In the genomic region with DNA sequence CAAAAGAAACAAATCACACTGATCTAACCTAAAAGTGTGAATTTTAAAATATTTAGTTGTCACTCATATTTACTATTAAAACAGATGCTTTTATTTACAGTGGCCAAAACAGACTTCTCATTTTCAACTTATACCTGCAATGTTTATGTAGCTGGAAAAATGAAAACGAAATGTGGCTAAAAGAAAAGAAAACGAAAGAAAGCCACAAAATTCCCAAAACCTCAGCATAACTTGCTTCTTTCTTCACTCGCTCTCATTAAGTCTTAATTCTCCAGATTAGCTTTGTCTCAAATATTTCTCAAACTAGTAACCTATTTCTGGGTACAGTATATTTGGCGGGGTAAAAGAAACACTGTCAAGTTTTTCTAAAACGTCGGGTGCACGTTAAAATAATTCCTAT, we compare ENCODE assay signal across 8 cellular contexts. TPM values are rescaled to one million over a fixed set of nuclear protein-coding genes. Genes with fewer than 3 reads are reported as not detected.
DNase-seq lines count a peak whose midpoint lies in the region; ATAC-seq and TF ChIP-seq lines count a peak whose summit lies in the region.

No MANE protein-coding gene starts in this region.

- under 1% methylated on average over 7 of the region's 7 CpGs for WGBS in prostate gland

- intact Hi-C loops in prostate gland (cut with DNase I) = loop anchor here (5.0 to 10.0 kb wide), 3 partner anchors 97 to 577 kb away; a partner anchor contains a TSS

- no peaks in the 10 kb centered on the region for H4K20me1 ChIP-seq in fibroblast of lung (ENCODE audit: control insufficient read depth, extremely low read depth, insufficient read depth, low read length)

- peak overlapping the region; percentile 73 for H3K4me2 ChIP-seq in fibroblast of lung (ENCODE audit: extremely low read depth, insufficient read depth, low read length)

- peaks cover 14% of the 10 kb centered on the region for H3K4me1 ChIP-seq in ES-I3 (ENCODE audit: insufficient read depth, low read length)
- peaks cover 11% of the 10 kb centered on the region for H3K4me1 ChIP-seq in SJSA1 (replicated peaks)
- peaks cover 2% of the 10 kb centered on the region for H3K4me1 ChIP-seq in fibroblast of lung (ENCODE audit: control insufficient read depth, extremely low read depth, insufficient read depth, low read length)
- H3K4me1 ChIP-seq in prostate gland (replicated peaks) = no peaks in the 10 kb centered on the region

- TF ChIP-seq CTCF in fibroblast of lung (conservative IDR thresholded peaks at IDR 0.05 in 1 of 2, IDR thresholded peaks at IDR 0.05 in 1 of 2; ENCODE audit: low read depth in 1 of 2, low read length in 2 of 2) (no peak), prostate gland (IDR thresholded peaks at IDR 0.05) (no peak), omental fat pad (IDR thresholded peaks at IDR 0.05) (no peak)

- no peak for ATAC-seq in GM18861 (IDR thresholded peaks at IDR 0.05; ENCODE audit: unreplicated experiment)
- no peak for ATAC-seq in omental fat pad (ENCODE audit: low FRiP score)

- peak overlapping the region; percentile 93 for H3K9ac ChIP-seq in ES-I3 (ENCODE audit: low read depth, low read length)
- peak overlapping the region; percentile 70 for H3K9ac ChIP-seq in fibroblast of lung (ENCODE audit: insufficient read depth, low read length)

- H3K9me3 ChIP-seq in ES-I3 (ENCODE audit: control insufficient read depth, insufficient read depth, low read length) (no peaks in the 10 kb centered on the region), SJSA1 (replicated peaks) (peaks cover 4% of the 10 kb centered on the region; the same call in 1 of the 2 replicates), fibroblast of lung (ENCODE audit: control insufficient read depth, insufficient read depth, low read depth, low read length) (no peaks in the 10 kb centered on the region), prostate gland (no peaks in the 10 kb centered on the region)

- peak overlapping the region; percentile 96 for H3K27ac ChIP-seq in SJSA1
- peak overlapping the region; percentile 83 for H3K27ac ChIP-seq in fibroblast of lung (ENCODE audit: insufficient read depth, low read length)
- H3K27ac ChIP-seq in prostate gland = peak overlapping the region; percentile 79 to 83

- H3K4me3 ChIP-seq in SJSA1 (peak overlapping the region; percentile 66), fibroblast of lung (replicated peaks in 1 of 4; ENCODE audit: control extremely low read depth in 1 of 4, insufficient read depth in 1 of 4, low read depth in 3 of 4, low read length in 4 of 4) (peak overlapping the region; percentile 69 to 100 (median 84)), prostate gland (peak overlapping the region; percentile 55 to 74)

- no peak overlapping the region for H2AFZ ChIP-seq in fibroblast of lung (ENCODE audit: low read length)

- no peaks in the 10 kb centered on the region for H3K27me3 ChIP-seq in SJSA1 (replicated peaks)
- no peaks in the 10 kb centered on the region for H3K27me3 ChIP-seq in fibroblast of lung (ENCODE audit: control insufficient read depth, insufficient read depth, low read length)
- no peaks in the 10 kb centered on the region for H3K27me3 ChIP-seq in prostate gland (replicated peaks; ENCODE audit: insufficient read depth)

- H3K36me3 ChIP-seq in ES-I3 (ENCODE audit: insufficient read depth, low read length) (peaks cover 3% of the 10 kb centered on the region; the same call in 1 of the 2 replicates), SJSA1 (peaks cover 22% of the 10 kb centered on the region; the same call in 1 of the 2 replicates), fibroblast of lung (ENCODE audit: control insufficient read depth, insufficient read depth, low read length) (no peaks in the 10 kb centered on the region), prostate gland (no peaks in the 10 kb centered on the region)

- DNase-seq in SJSA1 (ENCODE audit: low read depth in 1 of 2, low spot score in 2 of 2) (peak in 1 of 2 experiments; percentile 8), fibroblast of lung (ENCODE audit: low read depth in 2 of 2) (no peak), prostate gland (ENCODE audit: low spot score) (no peak), Ammon's horn (ENCODE audit: low spot score) (no peak), pons (ENCODE audit: low spot score) (no peak), omental fat pad (ENCODE audit: low spot score) (no peak)

- peaks cover 59% of the 10 kb centered on the region for H3K79me2 ChIP-seq in fibroblast of lung (ENCODE audit: control insufficient read depth, insufficient read depth, low read length)

- no peak for TF ChIP-seq POLR2A in prostate gland (IDR thresholded peaks at IDR 0.05)

RNA-seq across cellular contexts. Expression of a gene that starts 0.7 kb away (rescaled TPM):
- 9.5 and 26.5 TPM in 2 replicates for total RNA-seq in SJSA1 (2014; rRNA removed; shearing (Covaris generic))
- total RNA-seq in fibroblast of lung (26.3 and 32.4 TPM in 2 replicates), prostate gland (10 to 100 TPM; 12.5 to 13.3 TPM), omental fat pad (10 to 100 TPM in 2 of 4 donors, 1 to 10 TPM in 2; 7.9 to 22.1 (median 11.4) TPM)
- 27.4 and 34.0 TPM in 2 replicates for polyA plus RNA-seq in fibroblast of lung
- polyA plus RNA-seq in fibroblast of lung (2012) = 28.2 and 34.2 TPM in 2 replicates
- 2.6 and 2.9 TPM in 2 replicates for polyA minus RNA-seq in fibroblast of lung (ENCODE audit: low replicate concordance)
